In genomic region chr7:155258233-155258575, GRCh38 we compare ENCODE assay signal across 8 cellular contexts. TPM values are rescaled to one million over a fixed set of nuclear protein-coding genes. Genes with fewer than 3 reads are reported as not detected.
DNase-seq lines count a peak whose midpoint lies in the region; ATAC-seq, FAIRE-seq and TF ChIP-seq lines count a peak whose summit lies in the region.

No MANE protein-coding gene starts in this region.

- ATAC-seq in HG03025 (IDR thresholded peaks at IDR 0.05; ENCODE audit: low FRiP score, unreplicated experiment) = no peak

- TF ChIP-seq CTCF in PC-9 (conservative IDR thresholded peaks at IDR 0.05) (no peak), endothelial cell of umbilical vein (IDR thresholded peaks at IDR 0.05; ENCODE audit: extremely low read depth in 1 of 2, insufficient read depth in 1 of 2, low read depth in 1 of 2, low read length in 2 of 2) (no peak), nephron progenitor cell (IDR thresholded peaks at IDR 0.05) (no peak)

- no peaks in the 10 kb centered on the region for H3K9me3 ChIP-seq in PC-9 (ENCODE audit: insufficient read depth, low read depth)
- H3K9me3 ChIP-seq in endothelial cell of umbilical vein (replicated peaks; ENCODE audit: control insufficient read depth, insufficient read depth, low read length) = no peaks in the 10 kb centered on the region

- dilution Hi-C loops in endothelial cell of umbilical vein (cut with MboI; ENCODE audit: extremely low pct_ligation_motif_present, low sequenced_read_pairs) = no loop called here

- DNase-seq in AG08396 (ENCODE audit: low spot score) (peak; percentile 82), PC-9 (peak; percentile 64 to 71), endothelial cell of umbilical vein (ENCODE audit: low read depth, low spot score) (peak; percentile 12), nephron progenitor cell (no peak), NCI-H1417 (lab: John Stamatoyannopoulos, UW) (no peak), iPS-NIHi11 (ENCODE audit: low spot score) (no peak), NCI-H1092 (lab: John Stamatoyannopoulos, UW) (no peak)

- POLR2A ChIA-PET in PC-9 (lab: Charles Lee; ENCODE audit: unreplicated experiment) = interaction anchor here (0.6 kb wide), 1 partner anchor 49 kb away, joined by 4 read pairs; no protein-coding TSS in a partner anchor
- POLR2A ChIA-PET in endothelial cell of umbilical vein (lab: Charles Lee) = interaction anchor here (1.0 to 1.3 kb wide), 2 partner anchors 52 to 53 kb away, joined by 3 to 6 read pairs; no protein-coding TSS in a partner anchor

- H3F3A ChIP-seq in PC-9 (ENCODE audit: insufficient read depth, low read depth) = peaks cover 9% of the 10 kb centered on the region; the same call in 1 of the 2 replicates

- no peaks in the 10 kb centered on the region for H3K9me2 ChIP-seq in PC-9 (ENCODE audit: insufficient read depth)

- TF ChIP-seq POLR2A in endothelial cell of umbilical vein (IDR thresholded peaks at IDR 0.05; ENCODE audit: low read depth, low read length) = no peak

- H3K79me2 ChIP-seq in PC-9 (ENCODE audit: low read depth) (no peaks in the 10 kb centered on the region), endothelial cell of umbilical vein (ENCODE audit: control insufficient read depth, insufficient read depth, low read length) (no peaks in the 10 kb centered on the region)

- H3K4me1 ChIP-seq in PC-9 (replicated peaks; ENCODE audit: insufficient read depth) (peaks cover 17% of the 10 kb centered on the region), endothelial cell of umbilical vein (ENCODE audit: control insufficient read depth, extremely low read depth, insufficient read depth, low read length) (peaks cover 12% of the 10 kb centered on the region)

- intact Hi-C loops in PC-9 (cut with micrococcal nuclease; ENCODE audit: unreplicated experiment) (loop anchor here (2.0 kb wide), 1 partner anchor 43 kb away; no protein-coding TSS in a partner anchor), endothelial cell of umbilical vein (cut with micrococcal nuclease) (loop anchor here (5.0 kb wide), 1 partner anchor 331 kb away; no protein-coding TSS in a partner anchor)

- CTCF ChIA-PET in PC-9 (lab: Charles Lee) = no interaction called here
- CTCF ChIA-PET in endothelial cell of umbilical vein (lab: Charles Lee) = interaction anchor here (0.9 to 1.0 kb wide), 2 partner anchors 87 to 331 kb away, joined by 3 read pairs; no protein-coding TSS in a partner anchor

- peak overlapping the region; percentile 83 for H3K27ac Mint-ChIP-seq in nephron progenitor cell

- no peaks in the 10 kb centered on the region for H3K36me3 ChIP-seq in PC-9 (ENCODE audit: low read depth)
- H3K36me3 ChIP-seq in endothelial cell of umbilical vein (ENCODE audit: control insufficient read depth in 2 of 2, extremely low read depth in 1 of 2, insufficient read depth in 2 of 2, low read length in 2 of 2) = no peaks in the 10 kb centered on the region

- no TSS peak for BruUV-seq in PC-9 (replicated peaks; lab: Mats Ljungman, UMichigan)
- no TSS peak for BruUV-seq in endothelial cell of umbilical vein (replicated peaks; lab: Mats Ljungman, UMichigan)

- no peaks in the 10 kb centered on the region for H3K9me3 Mint-ChIP-seq in nephron progenitor cell

- H3K27me3 Mint-ChIP-seq in nephron progenitor cell (ENCODE audit: low read depth, poor library complexity) = peaks cover 14% of the 10 kb centered on the region

- H2AFZ ChIP-seq in PC-9 = no peak overlapping the region
- no peak overlapping the region for H2AFZ ChIP-seq in endothelial cell of umbilical vein (ENCODE audit: low read depth, low read length)

- H3K27me3 ChIP-seq in PC-9 (ENCODE audit: insufficient read depth, low read depth) (peaks cover 18% of the 10 kb centered on the region), endothelial cell of umbilical vein (ENCODE audit: control insufficient read depth in 2 of 2, insufficient read depth in 2 of 2, low read length in 2 of 2) (no peaks in the 10 kb centered on the region)

- FAIRE-seq in endothelial cell of umbilical vein (lab: Jason Lieb, UNC) = no peak

- H3K4me2 ChIP-seq in PC-9 = no peak overlapping the region
- H3K4me2 ChIP-seq in endothelial cell of umbilical vein (ENCODE audit: insufficient read depth, low read length) = no peak overlapping the region

- H3K27ac ChIP-seq in PC-9 = no peak overlapping the region
- H3K27ac ChIP-seq in endothelial cell of umbilical vein (ENCODE audit: insufficient read depth, low read depth, low read length) = no peak overlapping the region

- H3K9me1 ChIP-seq in endothelial cell of umbilical vein (replicated peaks; ENCODE audit: control insufficient read depth, extremely low read depth, insufficient read depth, low read length) = no peaks in the 10 kb centered on the region

- H3K36me3 Mint-ChIP-seq in nephron progenitor cell (ENCODE audit: low read depth) = no peaks in the 10 kb centered on the region

- H4K20me1 ChIP-seq in PC-9 (ENCODE audit: insufficient read depth) = no peaks in the 10 kb centered on the region
- no peaks in the 10 kb centered on the region for H4K20me1 ChIP-seq in endothelial cell of umbilical vein (replicated peaks; ENCODE audit: control insufficient read depth, extremely low read depth, insufficient read depth, low read length)

- H3K4me3 ChIP-seq in PC-9 = no peak overlapping the region
- no peak overlapping the region for H3K4me3 ChIP-seq in endothelial cell of umbilical vein (replicated peaks in 1 of 3; ENCODE audit: insufficient read depth in 1 of 3, low read depth in 1 of 3, low read length in 3 of 3)

- no peak overlapping the region for H3K4me3 Mint-ChIP-seq in nephron progenitor cell

- peaks cover 33% of the 10 kb centered on the region for H3K4me1 Mint-ChIP-seq in nephron progenitor cell

- H3K9ac ChIP-seq in endothelial cell of umbilical vein (replicated peaks; ENCODE audit: extremely low read depth, insufficient read depth, low read length) = no peak overlapping the region

TF ChIP-seq in endothelial cell of umbilical vein, 7 proteins besides CTCF, POLR2A, EP300 and RAD21:
- no peak for TF ChIP-seq MAX (IDR thresholded peaks at IDR 0.05; ENCODE audit: insufficient read depth, insufficient read length)
- no peak for TF ChIP-seq JUN (IDR thresholded peaks at IDR 0.05; ENCODE audit: borderline replicate concordance, insufficient read depth, insufficient read length, low read depth)
- TF ChIP-seq MYC (IDR thresholded peaks at IDR 0.05; ENCODE audit: low read depth, low read length) = no peak
- TF ChIP-seq POLR2AphosphoS5 (IDR thresholded peaks at IDR 0.05; ENCODE audit: insufficient read depth, low read depth, low read length) = no peak
- no peak for TF ChIP-seq FOS (IDR thresholded peaks at IDR 0.05; ENCODE audit: borderline replicate concordance, insufficient read depth, low read length)
- no peak for TF ChIP-seq EZH2 (IDR thresholded peaks at IDR 0.05; ENCODE audit: borderline replicate concordance, low read depth, low read length, severe bottlenecking)
- TF ChIP-seq GATA2 (IDR thresholded peaks at IDR 0.05; ENCODE audit: insufficient read depth, insufficient read length, low read depth, low read length) = no peak

RNA-seq across cellular contexts. Expression of gene INSIG1, which starts 39.5 kb away (rescaled TPM):
- 75.7 and 103 TPM in 2 replicates for total RNA-seq in PC-9 (2021)
- 79.3 and 105 TPM in 2 replicates for total RNA-seq in endothelial cell of umbilical vein
- polyA plus RNA-seq in endothelial cell of umbilical vein = 102 and 129 TPM in 2 replicates
- polyA plus RNA-seq in endothelial cell of umbilical vein (2011; cell fraction: cytosol; rRNA removed) = 55.2 and 65.6 TPM in 2 replicates
- 40.6 and 54.9 TPM in 2 replicates for polyA plus RNA-seq in endothelial cell of umbilical vein (2011; cell fraction: nucleus; rRNA removed)
- 36.7 and 55.1 TPM in 2 replicates for polyA plus RNA-seq in endothelial cell of umbilical vein (2012)
- 112 and 120 TPM in 2 replicates for polyA minus RNA-seq in endothelial cell of umbilical vein
- 42.5 TPM for polyA minus RNA-seq in endothelial cell of umbilical vein (2011; cell fraction: cytosol; rRNA and poly(A)+ RNA removed)
- polyA minus RNA-seq in endothelial cell of umbilical vein (2011; cell fraction: nucleus; rRNA and poly(A)+ RNA removed) = 49.7 and 74.6 TPM in 2 replicates

Comparison
In these comparisons a context has a peak if more than half of its experiments do, and no peak if none do; other contexts are left out.
1. DNase-seq: peak in AG08396 (single experiment), PC-9 (2 of 2) and endothelial cell of umbilical vein (single experiment); none in nephron progenitor cell (single experiment), NCI-H1417 (0 of 3), iPS-NIHi11 (single experiment) and NCI-H1092 (single experiment).